In genomic region chr1:38213720-38214367, GRCh38 we compare ENCODE assay signal across 14 cellular contexts.
A peak's percentile ranks its signal among the peaks of the same experiment; 100 is the strongest.
DNase-seq lines count a peak whose midpoint lies in the region; ATAC-seq and TF ChIP-seq lines count a peak whose summit lies in the region.
"Had no signal": no experiment of that assay in that cellular context is flagged by ENCODE, and none has a peak within 500 bp of the region (broad histone marks: within the 10 kb centered on the region; RNA-seq: fewer than 3 reads in every experiment).

No MANE protein-coding gene starts in this region.

- no peak for TF ChIP-seq CTCF in left ventricle myocardium inferior (IDR thresholded peaks at IDR 0.05; ENCODE audit: borderline replicate concordance)
- no peak for TF ChIP-seq CTCF in testis (IDR thresholded peaks at IDR 0.05)

- peaks cover 79% of the 10 kb centered on the region for H3K27me3 Mint-ChIP-seq in T-helper 17 cell

- intact Hi-C loops in right cardiac atrium (cut with DNase I) (no loop called here), left ventricle myocardium inferior (cut with micrococcal nuclease) (no loop called here), testis (cut with DNase I; ENCODE audit: low total_unique reads) (no loop called here)

- H3K27ac ChIP-seq in right cardiac atrium (ENCODE audit: low read length) (no peak overlapping the region), left ventricle myocardium inferior (replicated peaks) (no peak overlapping the region), testis (no peak overlapping the region)
- H3K27ac ChIP-seq: suprapubic skin had no signal

- no peak overlapping the region for H3K4me3 Mint-ChIP-seq in T-helper 17 cell

- no peaks in the 10 kb centered on the region for H3K36me3 ChIP-seq in left ventricle myocardium inferior
- no peaks in the 10 kb centered on the region for H3K36me3 ChIP-seq in testis (ENCODE audit: low read depth, missing control alignments)
- H3K36me3 ChIP-seq: suprapubic skin had no signal

- H3K9me3 ChIP-seq in right cardiac atrium (ENCODE audit: control insufficient read depth, low read length) = no peaks in the 10 kb centered on the region
- no peaks in the 10 kb centered on the region for H3K9me3 ChIP-seq in left ventricle myocardium inferior (replicated peaks)
- H3K9me3 ChIP-seq in testis = no peaks in the 10 kb centered on the region
- no peaks in the 10 kb centered on the region for H3K9me3 ChIP-seq in T-helper 17 cell (ENCODE audit: control insufficient read depth, low read length, poor library complexity, severe bottlenecking)
- H3K9me3 ChIP-seq: suprapubic skin had no signal

- WGBS in right cardiac atrium = 46% methylated on average over 25 of the region's 25 CpGs
- WGBS in testis, 2 donors = 20 to 23% methylated on average over 25 of the region's 25 CpGs

- H3K27me3 ChIP-seq in right cardiac atrium (ENCODE audit: control insufficient read depth, insufficient read depth) = no peaks in the 10 kb centered on the region
- H3K27me3 ChIP-seq in left ventricle myocardium inferior (ENCODE audit: low read depth) = peaks cover 54% of the 10 kb centered on the region
- H3K27me3 ChIP-seq in testis = no peaks in the 10 kb centered on the region

- peaks cover 3% of the 10 kb centered on the region for H3K36me3 Mint-ChIP-seq in T-helper 17 cell (ENCODE audit: low read depth)

- ATAC-seq in right cardiac atrium (peak; percentile 75 to 89), GM18868 (IDR thresholded peaks at IDR 0.05; ENCODE audit: unreplicated experiment) (no peak), GM19035 (IDR thresholded peaks at IDR 0.05; ENCODE audit: unreplicated experiment) (no peak), T-helper 17 cell (no peak)

- no peak overlapping the region for H3K27ac Mint-ChIP-seq in T-helper 17 cell

- no peak overlapping the region for H3K4me3 ChIP-seq in right cardiac atrium (ENCODE audit: low read length)
- H3K4me3 ChIP-seq in left ventricle myocardium inferior = no peak overlapping the region
- peak overlapping the region; percentile 44 to 46 for H3K4me3 ChIP-seq in testis
- H3K4me3 ChIP-seq: suprapubic skin had no signal

- peaks cover 2% of the 10 kb centered on the region for H3K4me1 Mint-ChIP-seq in T-helper 17 cell

- peak; percentile 36 to 68 (median 63) for DNase-seq in right cardiac atrium
- DNase-seq in left ventricle myocardium inferior = no peak
- DNase-seq in NCI-H69 (lab: John Stamatoyannopoulos, UW) = peak; percentile 51
- peak; percentile 21 for DNase-seq in germinal center (ENCODE audit: low spot score)
- peak; percentile 23 for DNase-seq in testis
- DNase-seq in T-helper 17 cell = no peak
- DNase-seq: central memory CD4-positive, alpha-beta T cell; DND-41; MM.1S; NCI-H2227 treated with DMSO at 0.1 percent for 48 hours; posterior cingulate gyrus had no signal

- TF ChIP-seq POLR2A in testis (IDR thresholded peaks at IDR 0.05) = no peak

- no peaks in the 10 kb centered on the region for H3K4me1 ChIP-seq in right cardiac atrium (ENCODE audit: control insufficient read depth, insufficient read depth, low read length)
- peaks cover 7% of the 10 kb centered on the region for H3K4me1 ChIP-seq in left ventricle myocardium inferior
- H3K4me1 ChIP-seq in testis = no peaks in the 10 kb centered on the region
- H3K4me1 ChIP-seq: suprapubic skin had no signal

Comparison
In these comparisons a context has a peak if more than half of its experiments do, and no peak if none do; other contexts are left out.
1. DNase-seq: peak in right cardiac atrium (3 of 3), NCI-H69 (single experiment), germinal center (single experiment) and testis (single experiment); none in left ventricle myocardium inferior (single experiment) and T-helper 17 cell (0 of 3).
2. ATAC-seq: peak in right cardiac atrium (2 of 2); none in GM18868 (single experiment), GM19035 (single experiment) and T-helper 17 cell (single experiment).
3. H3K4me3 ChIP-seq: peak in testis (2 of 2); none in right cardiac atrium (single experiment) and left ventricle myocardium inferior (single experiment).